Comparison of ENCODE assay signal across 8 cellular contexts in the genomic region with DNA sequence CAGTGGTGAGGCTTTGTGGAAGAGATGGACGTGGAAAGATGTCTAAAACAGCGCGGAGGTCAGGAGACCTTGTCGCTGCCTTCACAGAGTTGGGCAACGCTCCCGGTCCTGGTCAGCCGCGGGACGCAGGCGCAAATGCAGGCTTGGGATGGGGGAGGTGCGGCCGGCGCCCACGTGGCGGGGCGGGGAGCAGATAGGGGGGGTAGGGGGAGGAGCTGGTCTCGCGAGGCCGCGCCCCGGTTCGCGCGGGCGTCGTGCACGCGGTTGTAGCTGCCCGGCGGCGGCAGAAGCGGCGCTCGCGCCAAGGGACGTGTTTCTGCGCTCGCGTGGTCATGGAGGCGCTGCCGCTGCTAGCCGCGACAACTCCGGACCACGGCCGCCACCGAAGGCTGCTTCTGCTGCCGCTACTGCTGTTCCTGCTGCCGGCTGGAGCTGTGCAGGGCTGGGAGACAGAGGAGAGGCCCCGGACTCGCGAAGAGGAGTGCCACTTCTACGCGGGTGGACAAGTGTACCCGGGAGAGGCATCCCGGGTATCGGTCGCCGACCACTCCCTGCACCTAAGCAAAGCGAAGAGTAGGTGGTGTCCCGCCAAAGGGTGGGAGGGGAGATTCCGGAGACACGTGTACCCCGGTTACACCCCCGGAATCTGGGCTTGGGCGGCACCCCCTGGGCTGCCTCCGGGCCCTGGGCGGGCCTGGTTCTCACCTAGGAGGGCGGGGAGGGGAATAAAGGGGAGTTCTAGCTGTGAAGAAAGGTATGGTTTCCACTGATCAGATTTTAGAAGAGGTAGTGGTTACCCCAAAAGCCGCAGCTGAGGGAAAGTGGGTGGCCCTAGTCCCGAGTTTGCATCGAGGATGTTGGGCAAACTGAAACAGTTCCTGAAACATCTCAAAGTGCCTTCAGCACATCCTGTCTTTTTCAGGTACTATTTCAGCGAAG. TPM values are rescaled to one million over a fixed set of nuclear protein-coding genes. Genes with fewer than 3 reads are reported as not detected.
DNase-seq lines count a peak whose midpoint lies in the region; ATAC-seq and TF ChIP-seq lines count a peak whose summit lies in the region.

A gene (plus strand): TSS at position 255 of the 939 bp plus-strand sequence. CDS start 78 bp downstream, at position 333.

- peak within 1 kb of the TSS; percentile 96 for H3K27ac Mint-ChIP-seq in activated CD8-positive, alpha-beta T cell treated with anti-CD3 and anti-CD28 coated beads for 36 hours

- H3K4me3 Mint-ChIP-seq in activated CD8-positive, alpha-beta T cell treated with anti-CD3 and anti-CD28 coated beads for 36 hours: peak within 1 kb of the TSS; percentile 85

- POLR2A ChIA-PET in activated CD8-positive, alpha-beta T cell treated with anti-CD3 and anti-CD28 coated beads for 36 hours (lab: Charles Lee): interaction anchor here (1.5 kb wide), 1 partner anchor 115 kb away, joined by 5 read pairs; a partner anchor contains a TSS

- TF ChIP-seq CTCF in activated CD8-positive, alpha-beta T cell treated with anti-CD3 and anti-CD28 coated beads for 36 hours (IDR thresholded peaks at IDR 0.05): no peak

- DNase-seq in CD1c-positive myeloid dendritic cell (ENCODE audit: extremely low spot score) (peak; percentile 89), NCI-H82 treated with DMSO at 0.1 percent for 48 hours (lab: John Stamatoyannopoulos, UW; ENCODE audit: unreplicated experiment) (peak; percentile 72), lung microvascular endothelial cell (ENCODE audit: low read depth in 2 of 2) (peak; percentile 90 to 94)
- peak; percentile 83 for DNase-seq in activated CD8-positive, alpha-beta T cell treated with anti-CD3 and anti-CD28 coated beads for 36 hours
- DNase-seq in effector CD4-positive, alpha-beta T cell: peak; percentile 50
- peak; percentile 57 to 64 (median 58) for DNase-seq in stimulated activated CD4-positive, alpha-beta T cell treated with anti-CD3 and anti-CD28 coated beads, TNF-alpha, amount 100 ng/mL, for 4 hours (ENCODE audit: low read depth in 3 of 3)

- peak; percentile 65 for ATAC-seq in GM19397 (IDR thresholded peaks at IDR 0.05; ENCODE audit: unreplicated experiment)
- peak; percentile 51 for ATAC-seq in HG03565 (IDR thresholded peaks at IDR 0.05; ENCODE audit: unreplicated experiment)
- ATAC-seq in activated CD8-positive, alpha-beta T cell treated with anti-CD3 and anti-CD28 coated beads for 36 hours: peak; percentile 80

- intact Hi-C loops in activated CD8-positive, alpha-beta T cell treated with anti-CD3 and anti-CD28 coated beads for 36 hours (cut with micrococcal nuclease): no loop called here

- H3K36me3 Mint-ChIP-seq in activated CD8-positive, alpha-beta T cell treated with anti-CD3 and anti-CD28 coated beads for 36 hours (ENCODE audit: low read depth): peaks cover 12% of the 10 kb centered on the region

- H3K4me1 Mint-ChIP-seq in activated CD8-positive, alpha-beta T cell treated with anti-CD3 and anti-CD28 coated beads for 36 hours (ENCODE audit: low read depth): peaks cover 25% of the 10 kb centered on the region

- no peaks in the 10 kb centered on the region for H3K9me3 Mint-ChIP-seq in activated CD8-positive, alpha-beta T cell treated with anti-CD3 and anti-CD28 coated beads for 36 hours

- CTCF ChIA-PET in activated CD8-positive, alpha-beta T cell treated with anti-CD3 and anti-CD28 coated beads for 36 hours (lab: Charles Lee): interaction anchor here (1.6 kb wide), 1 partner anchor 234 kb away, joined by 7 read pairs; no protein-coding TSS in a partner anchor

- H3K27me3 Mint-ChIP-seq in activated CD8-positive, alpha-beta T cell treated with anti-CD3 and anti-CD28 coated beads for 36 hours: no peaks in the 10 kb centered on the region

RNA-seq across cellular contexts. Expression of the gene that starts here (rescaled TPM):
- 10 to 100 TPM; 39.6 to 42.0 TPM for total RNA-seq in activated CD8-positive, alpha-beta T cell treated with anti-CD3 and anti-CD28 coated beads for 36 hours
- total RNA-seq in lung microvascular endothelial cell: 203 and 204 TPM in 2 replicates

Comparison
In these comparisons a context has a peak if more than half of its experiments do, and no peak if none do; other contexts are left out.
1. Peak in every context shown above with its lines: DNase-seq and ATAC-seq.